In genomic region chr2:199261221-199261620, GRCh38 we compare ENCODE assay signal across 12 cellular contexts.
DNase-seq lines count a peak whose midpoint lies in the region; ATAC-seq and TF ChIP-seq lines count a peak whose summit lies in the region.
"Had no signal": no experiment of that assay in that cellular context is flagged by ENCODE, and none has a peak within 500 bp of the region (broad histone marks: within the 10 kb centered on the region; RNA-seq: fewer than 3 reads in every experiment).

No MANE protein-coding gene starts in this region.

- H2AFZ ChIP-seq in fibroblast of lung (ENCODE audit: low read length) = no peak overlapping the region

- no peak overlapping the region for H3K9ac ChIP-seq in fibroblast of lung (ENCODE audit: insufficient read depth, low read length)

- TF ChIP-seq CTCF in HFFc6 (IDR thresholded peaks at IDR 0.05) (no peak), fibroblast of lung (conservative IDR thresholded peaks at IDR 0.05 in 1 of 2, IDR thresholded peaks at IDR 0.05 in 1 of 2; ENCODE audit: low read depth in 1 of 2, low read length in 2 of 2) (peak in 1 of 2 donors; percentile 14), WTC11 (IDR thresholded peaks at IDR 0.05) (no peak)

- DNase-seq in HFFc6 (peak; percentile 56), RKO (ENCODE audit: low spot score) (peak; percentile 29), fibroblast of lung (ENCODE audit: low read depth in 2 of 2) (peak; percentile 84 to 86), superior temporal gyrus (ENCODE audit: extremely low spot score) (peak; percentile 45), cardiac septum (ENCODE audit: low spot score) (no peak), NOMO-1 treated with DMSO at 0.1 percent for 48 hours (lab: John Stamatoyannopoulos, UW; ENCODE audit: unreplicated experiment) (no peak), WTC11 (ENCODE audit: low spot score) (no peak)
- DNase-seq: DMS 273 treated with DMSO at 0.1 percent for 48 hours; immature natural killer cell; naive thymus-derived CD8-positive, alpha-beta T cell; NCI-H2081 treated with DMSO at 0.1 percent for 48 hours had no signal

- H3K27me3 ChIP-seq in fibroblast of lung (ENCODE audit: control insufficient read depth, insufficient read depth, low read length) = no peaks in the 10 kb centered on the region

- no peak overlapping the region for H3K27ac Mint-ChIP-seq in HFFc6
- H3K27ac Mint-ChIP-seq in WTC11 = no peak overlapping the region
- H3K27ac Mint-ChIP-seq: immature natural killer cell; naive thymus-derived CD8-positive, alpha-beta T cell had no signal

- H3K36me3 Mint-ChIP-seq in HFFc6 (ENCODE audit: low read depth) (peaks cover 16% of the 10 kb centered on the region), WTC11 (peaks cover 44% of the 10 kb centered on the region)

- ATAC-seq in WTC11 = no peak
- ATAC-seq: naive thymus-derived CD8-positive, alpha-beta T cell had no signal

- no peaks in the 10 kb centered on the region for H3K36me3 ChIP-seq in fibroblast of lung (ENCODE audit: control insufficient read depth, insufficient read depth, low read length)

- peaks cover 7% of the 10 kb centered on the region for H3K27me3 Mint-ChIP-seq in HFFc6 (ENCODE audit: insufficient read depth)
- H3K27me3 Mint-ChIP-seq in WTC11 (ENCODE audit: low read depth) = peaks cover 6% of the 10 kb centered on the region; the same call in 1 of the 2 replicates

- intact Hi-C loops in cardiac septum (cut with DNase I) = no loop called here

- POLR2A ChIA-PET in WTC11 (lab: Charles Lee) = no interaction called here

- no peaks in the 10 kb centered on the region for H3K4me1 ChIP-seq in fibroblast of lung (ENCODE audit: control insufficient read depth, extremely low read depth, insufficient read depth, low read length)

- H3K4me1 Mint-ChIP-seq in HFFc6 (ENCODE audit: low read depth) (no peaks in the 10 kb centered on the region), WTC11 (0 out of 2 replicates have a peak, but pooled peaks cover under 1% of the 10 kb centered on the region)
- H3K4me1 Mint-ChIP-seq: immature natural killer cell; naive thymus-derived CD8-positive, alpha-beta T cell had no signal

- CTCF ChIA-PET in WTC11 (lab: Charles Lee) = no interaction called here

- no peaks in the 10 kb centered on the region for H3K9me3 ChIP-seq in fibroblast of lung (ENCODE audit: control insufficient read depth, insufficient read depth, low read depth, low read length)

- no peak overlapping the region for H3K27ac ChIP-seq in fibroblast of lung (ENCODE audit: insufficient read depth, low read length)
- H3K27ac ChIP-seq: VCaP had no signal

- no peak overlapping the region for H3K4me2 ChIP-seq in fibroblast of lung (ENCODE audit: extremely low read depth, insufficient read depth, low read length)

- no peak overlapping the region for H3K4me3 ChIP-seq in fibroblast of lung (replicated peaks in 1 of 4; ENCODE audit: control extremely low read depth in 1 of 4, insufficient read depth in 1 of 4, low read depth in 3 of 4, low read length in 4 of 4)

- H3K9me3 Mint-ChIP-seq in HFFc6 (peaks cover 24% of the 10 kb centered on the region), WTC11 (peaks cover 47% of the 10 kb centered on the region)

- H4K20me1 ChIP-seq in fibroblast of lung (ENCODE audit: control insufficient read depth, extremely low read depth, insufficient read depth, low read length) = no peaks in the 10 kb centered on the region

- H3K4me3 Mint-ChIP-seq in HFFc6 (no peak overlapping the region), WTC11 (no peak overlapping the region)
- H3K4me3 Mint-ChIP-seq: immature natural killer cell; naive thymus-derived CD8-positive, alpha-beta T cell had no signal

- no peaks in the 10 kb centered on the region for H3K79me2 ChIP-seq in fibroblast of lung (ENCODE audit: control insufficient read depth, insufficient read depth, low read length)

TF ChIP-seq in WTC11, 78 proteins besides CTCF, POLR2A, EP300 and RAD21:
- no peak for TF ChIP-seq ARID4B (CRISPR knock-in tag; IDR thresholded peaks at IDR 0.05; ENCODE audit: borderline replicate concordance)
- TF ChIP-seq EMX1 (CRISPR knock-in tag; IDR thresholded peaks at IDR 0.05) = no peak
- no peak for TF ChIP-seq ZNF423 (CRISPR knock-in tag; IDR thresholded peaks at IDR 0.05)
- no peak for TF ChIP-seq PRDM15 (CRISPR knock-in tag; IDR thresholded peaks at IDR 0.05)
TF ChIP-seq in WTC11: peak in this region for 0.

Comparison
In these comparisons a context has a peak if more than half of its experiments do, and no peak if none do; other contexts are left out.
1. DNase-seq: peak in HFFc6 (single experiment), RKO (single experiment), fibroblast of lung (2 of 2) and superior temporal gyrus (single experiment); none in cardiac septum (single experiment), NOMO-1 treated with DMSO at 0.1 percent for 48 hours (single experiment) and WTC11 (single experiment).